Comparison of ENCODE assay signal across 1 cellular context in genomic region chr16:89544113-89544512, GRCh38.
TF ChIP-seq lines count a peak whose summit lies in the region.

No MANE protein-coding gene starts in this region.

TF ChIP-seq in HepG2, 621 proteins besides CTCF, POLR2A, EP300 and RAD21:
- peak; percentile 71 for TF ChIP-seq RBM22 (optimal IDR thresholded peaks at IDR 0.05; ENCODE audit: low read length)
- TF ChIP-seq ZNF446 (CRISPR knock-in tag; IDR thresholded peaks at IDR 0.05) = 0 out of 2 replicates have a peak, but pooled peaks have one; percentile 12
- TF ChIP-seq ZSCAN29 (CRISPR knock-in tag; conservative IDR thresholded peaks at IDR 0.05) = no peak
- TF ChIP-seq JARID2 (CRISPR knock-in tag; IDR thresholded peaks at IDR 0.05; ENCODE audit: insufficient replicate concordance) = peak; percentile 7
TF ChIP-seq in HepG2: peak in this region for 3.
